ENCODE assay signal across 19 cellular contexts in genomic region chr18:63183952-63184351, GRCh38.
DNase-seq lines count a peak whose midpoint lies in the region; ATAC-seq, FAIRE-seq and TF ChIP-seq lines count a peak whose summit lies in the region.
"Had no signal": no experiment of that assay in that cellular context is flagged by ENCODE, and none has a peak within 500 bp of the region (broad histone marks: within the 10 kb centered on the region; RNA-seq: fewer than 3 reads in every experiment).

No MANE protein-coding gene starts in this region.

- FAIRE-seq in pancreas (lab: Jason Lieb, UNC), result no peak
- FAIRE-seq: H1 had no signal

- no peak for ATAC-seq in stimulated activated naive CD8-positive, alpha-beta T cell treated with anti-CD3 and anti-CD28 coated beads, Interleukin-15, Interleukin-2, amounts not matched to agents 100 U/mL and 50 U/mL, for 24 hours
- ATAC-seq in T-helper 17 cell (no peak), memory B cell (ENCODE audit: low read depth) (peak; percentile 28), pancreas (no peak), Right ventricle myocardium inferior (no peak)
- ATAC-seq: right cardiac atrium had no signal

- H3K36me3 Mint-ChIP-seq in stimulated activated naive CD8-positive, alpha-beta T cell treated with anti-CD3 and anti-CD28 coated beads, Interleukin-15, Interleukin-2, amounts not matched to agents 100 ng/mL and 50 ng/mL, for 24 hours (ENCODE audit: low read depth), result peaks cover 24% of the 10 kb centered on the region
- H3K36me3 Mint-ChIP-seq in T-helper 17 cell (ENCODE audit: low read depth), result peaks cover 6% of the 10 kb centered on the region
- peaks cover 1% of the 10 kb centered on the region for H3K36me3 Mint-ChIP-seq in memory B cell
- H3K36me3 Mint-ChIP-seq in glutamatergic neuron (ENCODE audit: unreplicated experiment), result no peaks in the 10 kb centered on the region

- no peak overlapping the region for H3K4me3 Mint-ChIP-seq in stimulated activated naive CD8-positive, alpha-beta T cell treated with anti-CD3 and anti-CD28 coated beads, Interleukin-15, Interleukin-2, amounts not matched to agents 100 ng/mL and 50 ng/mL, for 24 hours
- H3K4me3 Mint-ChIP-seq in T-helper 17 cell (no peak overlapping the region), memory B cell (peak overlapping the region; percentile 11), glutamatergic neuron (ENCODE audit: unreplicated experiment) (no peak overlapping the region)

- no peak overlapping the region for H3K27ac ChIP-seq in pancreas

- no peaks in the 10 kb centered on the region for H3K27me3 Mint-ChIP-seq in stimulated activated naive CD8-positive, alpha-beta T cell treated with anti-CD3 and anti-CD28 coated beads, Interleukin-15, Interleukin-2, amounts not matched to agents 100 ng/mL and 50 ng/mL, for 24 hours
- H3K27me3 Mint-ChIP-seq in T-helper 17 cell (no peaks in the 10 kb centered on the region), memory B cell (no peaks in the 10 kb centered on the region), glutamatergic neuron (ENCODE audit: unreplicated experiment) (no peaks in the 10 kb centered on the region)

- no peaks in the 10 kb centered on the region for H3K9me3 Mint-ChIP-seq in stimulated activated naive CD8-positive, alpha-beta T cell treated with anti-CD3 and anti-CD28 coated beads, Interleukin-15, Interleukin-2, amounts not matched to agents 100 ng/mL and 50 ng/mL, for 24 hours
- H3K9me3 Mint-ChIP-seq in memory B cell, result no peaks in the 10 kb centered on the region
- no peaks in the 10 kb centered on the region for H3K9me3 Mint-ChIP-seq in glutamatergic neuron (ENCODE audit: unreplicated experiment)

- H3K4me1 ChIP-seq in pancreas, result peaks cover 0 to 10% (median 10%) of the 10 kb centered on the region in 3 donors

- peak overlapping the region; percentile 45 for H3K27ac Mint-ChIP-seq in stimulated activated naive CD8-positive, alpha-beta T cell treated with anti-CD3 and anti-CD28 coated beads, Interleukin-15, Interleukin-2, amounts not matched to agents 100 ng/mL and 50 ng/mL, for 24 hours
- peak overlapping the region; percentile 69 for H3K27ac Mint-ChIP-seq in T-helper 17 cell
- peak overlapping the region; percentile 87 for H3K27ac Mint-ChIP-seq in memory B cell
- H3K27ac Mint-ChIP-seq in glutamatergic neuron (ENCODE audit: unreplicated experiment), result no peak overlapping the region

- DNase-seq in stimulated activated naive CD8-positive, alpha-beta T cell treated with anti-CD3 and anti-CD28 coated beads, Interleukin-15, Interleukin-2, amounts not matched to agents 100 U/mL and 50 U/mL, for 24 hours, result no peak
- no peak for DNase-seq in T-helper 17 cell
- DNase-seq in memory B cell (ENCODE audit: low spot score in 2 of 2), result no peak
- no peak for DNase-seq in pancreas
- no peak for DNase-seq in Right ventricle myocardium inferior (ENCODE audit: missing footprints)
- DNase-seq in glutamatergic neuron, result no peak
- DNase-seq in RKO (ENCODE audit: low spot score), result no peak
- DNase-seq: activated CD4-positive, CD25-positive, alpha-beta regulatory T cell treated with anti-CD3 and anti-CD28 coated beads, Interleukin-2, amount 50 U/mL, for 72 hours; amygdala; dermis blood vessel endothelial cell; DMS79 treated with DMSO at 0.1 percent for 48 hours; mammary epithelial cell; NCI-H1694 treated with DMSO at 0.1 percent for 48 hours; NCI-H2171 treated with DMSO at 0.1 percent for 48 hours; NCI-H526 treated with DMSO at 0.1 percent for 48 hours; right cardiac atrium; stimulated activated CD4-positive, alpha-beta T cell treated with anti-CD3 and anti-CD28 coated beads, Interleukin-12 subunit alpha, Interleukin-12 subunit beta, amount 100 ng/mL, for 4 hours had no signal

- intact Hi-C loops in pancreas (cut with DNase I), result no loop called here
- intact Hi-C loops in Right ventricle myocardium inferior (cut with DNase I), result no loop called here

- no peaks in the 10 kb centered on the region for H3K9me3 ChIP-seq in T-helper 17 cell (ENCODE audit: control insufficient read depth, low read length, poor library complexity, severe bottlenecking)
- H3K9me3 ChIP-seq in pancreas, result no peaks in the 10 kb centered on the region

- WGBS in pancreas, 2 donors, result 85 to 89% methylated on average over 6 of the region's 6 CpGs

- H3K27me3 ChIP-seq in pancreas, result no peaks in the 10 kb centered on the region

- TF ChIP-seq CTCF in pancreas (IDR thresholded peaks at IDR 0.05), result no peak
- no peak for TF ChIP-seq CTCF in glutamatergic neuron (IDR thresholded peaks at IDR 0.05; ENCODE audit: partially characterized antibody, unreplicated experiment)

- H3K4me3 ChIP-seq in pancreas, result no peak overlapping the region

- no peaks in the 10 kb centered on the region for H3K36me3 ChIP-seq in pancreas

- H3K4me1 Mint-ChIP-seq in stimulated activated naive CD8-positive, alpha-beta T cell treated with anti-CD3 and anti-CD28 coated beads, Interleukin-15, Interleukin-2, amounts not matched to agents 100 ng/mL and 50 ng/mL, for 24 hours (ENCODE audit: low read depth), result peaks cover 92% of the 10 kb centered on the region
- peaks cover 70% of the 10 kb centered on the region for H3K4me1 Mint-ChIP-seq in T-helper 17 cell
- peaks cover 76% of the 10 kb centered on the region for H3K4me1 Mint-ChIP-seq in memory B cell
- peaks cover 12% of the 10 kb centered on the region for H3K4me1 Mint-ChIP-seq in glutamatergic neuron (ENCODE audit: low read depth, unreplicated experiment)
